Comparison of ENCODE assay signal across 26 cellular contexts in the genomic region with DNA sequence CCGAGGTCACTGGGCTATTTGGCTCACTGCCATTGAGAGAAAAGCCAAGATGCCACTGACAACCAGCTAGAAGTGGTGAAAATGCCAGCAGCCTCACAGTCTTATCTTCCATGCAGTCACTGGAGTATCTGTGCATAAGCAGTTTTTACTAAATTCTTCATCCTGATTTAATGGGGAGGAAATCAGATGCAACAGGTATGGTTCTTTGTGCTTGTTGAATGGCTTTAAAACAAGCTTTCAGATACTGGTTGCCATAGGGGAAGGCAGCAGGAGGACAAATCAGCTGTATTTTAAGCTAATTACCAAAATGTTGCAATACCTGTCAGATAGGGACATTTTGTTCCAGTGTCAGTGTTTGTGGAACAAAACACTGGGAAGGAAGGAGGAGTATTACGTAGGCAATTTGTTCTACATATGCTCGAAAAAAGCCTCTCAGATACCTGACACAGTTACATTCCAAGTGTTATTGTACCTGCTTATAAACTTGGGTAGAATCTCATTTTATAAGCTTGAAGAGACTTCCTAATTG. TPM values are rescaled to one million over a fixed set of nuclear protein-coding genes. Genes with fewer than 3 reads are reported as not detected.
DNase-seq lines count a peak whose midpoint lies in the region; ATAC-seq and TF ChIP-seq lines count a peak whose summit lies in the region.
"Had no signal": no experiment of that assay in that cellular context is flagged by ENCODE, and none has a peak within 500 bp of the region (broad histone marks: within the 10 kb centered on the region; RNA-seq: fewer than 3 reads in every experiment).

No MANE protein-coding gene starts in this region.

- no peak for DNase-seq in GM23338 (ENCODE audit: low spot score)
- peak in 3 of 61 donors; percentile 28 to 32 (median 29) for DNase-seq in caudate nucleus (lab: John Stamatoyannopoulos, UW)
- DNase-seq in left lung, result no peak
- no peak for DNase-seq in gastrocnemius medialis
- no peak for DNase-seq in activated CD4-positive, alpha-beta memory T cell treated with anti-CD3 and anti-CD28 coated beads, Interleukin-2, amount 10 ng/mL, durations not matched to agents 7 days and 5 days
- DNase-seq in NCI-H1417 treated with DMSO at 0.1 percent for 48 hours (lab: John Stamatoyannopoulos, UW), result no peak
- no peak for DNase-seq in NK-92 treated with Interleukin-12 subunit alpha and Interleukin-12 subunit beta, amount 100 ng/mL, for 24 hours (lab: John Stamatoyannopoulos, UW)
- no peak for DNase-seq in stimulated activated CD8-positive, alpha-beta memory T cell treated with anti-CD3 and anti-CD28 coated beads, Interleukin-4, amount 100 ng/mL, for 48 hours
- DNase-seq: activated CD4-positive, alpha-beta T cell treated with anti-CD3 and anti-CD28 coated beads for 4 hours; activated CD8-positive, alpha-beta memory T cell treated with anti-CD3 and anti-CD28 coated beads, Interleukin-2, amount 10 ng/mL, durations not matched to agents 7 days and 5 days; activated naive CD4-positive, alpha-beta T cell treated with anti-CD3 and anti-CD28 coated beads, Interleukin-2, amount 50 U/mL, for 16 hours; Caco-2; DND-41; endodermal cell; left colon; NCI-H1105; NCI-H2029 treated with DMSO at 0.1 percent for 48 hours; NCI-H510A treated with DMSO at 0.1 percent for 48 hours; nephron progenitor cell; stimulated activated naive CD4-positive, alpha-beta T cell; T-helper 2 cell; tibial artery had no signal

- H3K27ac ChIP-seq in GM23338 (ENCODE audit: low read depth), result no peak overlapping the region
- peak overlapping the region; percentile 41 for H3K27ac ChIP-seq in caudate nucleus (ENCODE audit: low read depth, low read length)
- peak overlapping the region in 1 of 2 donors; percentile 14 for H3K27ac ChIP-seq in left lung
- H3K27ac ChIP-seq in gastrocnemius medialis, result peak overlapping the region in 3 of 4 donors; percentile 21 to 49 (median 39)
- H3K27ac ChIP-seq: BLaER1, coronary artery, SK-N-MC, tibial artery had no signal

- H3K36me3 Mint-ChIP-seq in GM23338 (ENCODE audit: low read depth), result peaks cover 13% of the 10 kb centered on the region; the same call in 2 of the 3 replicates
- no peaks in the 10 kb centered on the region for H3K36me3 Mint-ChIP-seq in activated CD4-positive, alpha-beta memory T cell treated with anti-CD3 and anti-CD28 coated beads, Interleukin-2, amount 10 ng/mL, durations not matched to agents 7 days and 5 days (ENCODE audit: low read depth)
- H3K36me3 Mint-ChIP-seq: activated CD8-positive, alpha-beta memory T cell treated with anti-CD3 and anti-CD28 coated beads, Interleukin-2, amount 10 ng/mL, durations not matched to agents 7 days and 5 days had no signal

- no peak for TF ChIP-seq POLR2A in gastrocnemius medialis (IDR thresholded peaks at IDR 0.05)

- peaks cover 7% of the 10 kb centered on the region; the same call in 1 of the 2 replicates for H3K9me2 ChIP-seq in GM23338 (ENCODE audit: insufficient read depth)

- H3K9me3 Mint-ChIP-seq in GM23338, result peaks cover 12% of the 10 kb centered on the region
- no peaks in the 10 kb centered on the region for H3K9me3 Mint-ChIP-seq in activated CD4-positive, alpha-beta memory T cell treated with anti-CD3 and anti-CD28 coated beads, Interleukin-2, amount 10 ng/mL, durations not matched to agents 7 days and 5 days
- H3K9me3 Mint-ChIP-seq: endodermal cell, nephron progenitor cell had no signal

- TF ChIP-seq CTCF in GM23338 (conservative IDR thresholded peaks at IDR 0.05; ENCODE audit: low read depth in 2 of 2), result no peak
- TF ChIP-seq CTCF in left lung (IDR thresholded peaks at IDR 0.05), result no peak
- no peak for TF ChIP-seq CTCF in gastrocnemius medialis (IDR thresholded peaks at IDR 0.05 in 4 of 5, conservative IDR thresholded peaks at IDR 0.05 in 1 of 5)

- H3K4me3 Mint-ChIP-seq in GM23338, result no peak overlapping the region
- no peak overlapping the region for H3K4me3 Mint-ChIP-seq in activated CD4-positive, alpha-beta memory T cell treated with anti-CD3 and anti-CD28 coated beads, Interleukin-2, amount 10 ng/mL, durations not matched to agents 7 days and 5 days
- H3K4me3 Mint-ChIP-seq: activated CD8-positive, alpha-beta memory T cell treated with anti-CD3 and anti-CD28 coated beads, Interleukin-2, amount 10 ng/mL, durations not matched to agents 7 days and 5 days; endodermal cell; nephron progenitor cell had no signal

- H3K4me1 Mint-ChIP-seq in GM23338, result 0 out of 3 replicates have a peak, but pooled peaks cover 3% of the 10 kb centered on the region
- H3K4me1 Mint-ChIP-seq in activated CD4-positive, alpha-beta memory T cell treated with anti-CD3 and anti-CD28 coated beads, Interleukin-2, amount 10 ng/mL, durations not matched to agents 7 days and 5 days, result no peaks in the 10 kb centered on the region
- H3K4me1 Mint-ChIP-seq: activated CD8-positive, alpha-beta memory T cell treated with anti-CD3 and anti-CD28 coated beads, Interleukin-2, amount 10 ng/mL, durations not matched to agents 7 days and 5 days; nephron progenitor cell had no signal

- POLR2A ChIA-PET in activated CD4-positive, alpha-beta memory T cell treated with anti-CD3 and anti-CD28 coated beads, Interleukin-2, amount 10 ng/mL, durations not matched to agents 7 days and 5 days (lab: Charles Lee), result no interaction called here

- peak overlapping the region; percentile 23; the same call in 1 of the 2 replicates for H2AFZ ChIP-seq in GM23338

- peaks cover 3% of the 10 kb centered on the region for H3K27me3 Mint-ChIP-seq in GM23338 (ENCODE audit: insufficient read depth, low read depth, poor library complexity)
- no peaks in the 10 kb centered on the region for H3K27me3 Mint-ChIP-seq in activated CD4-positive, alpha-beta memory T cell treated with anti-CD3 and anti-CD28 coated beads, Interleukin-2, amount 10 ng/mL, durations not matched to agents 7 days and 5 days

- no peaks in the 10 kb centered on the region for H3K79me2 ChIP-seq in GM23338 (replicated peaks; ENCODE audit: insufficient read depth)

- in situ Hi-C loops in gastrocnemius medialis (cut with MboI; ENCODE audit: low sequenced_read_pairs in 4 of 4), result no loop called here

- H3K4me2 ChIP-seq in GM23338, result no peak overlapping the region
- H3K4me2 ChIP-seq: BLaER1, smooth muscle cell had no signal

- no peaks in the 10 kb centered on the region for H3F3A ChIP-seq in GM23338 (replicated peaks; ENCODE audit: low read depth)

- no peaks in the 10 kb centered on the region; the same call in 1 of the 2 replicates for H3K36me3 ChIP-seq in GM23338 (ENCODE audit: insufficient read depth)
- no peaks in the 10 kb centered on the region for H3K36me3 ChIP-seq in left lung
- no peaks in the 10 kb centered on the region for H3K36me3 ChIP-seq in gastrocnemius medialis
- H3K36me3 ChIP-seq: BLaER1, tibial artery had no signal

- H3K4me3 ChIP-seq in GM23338, result no peak overlapping the region
- H3K4me3 ChIP-seq in left lung, result no peak overlapping the region
- H3K4me3 ChIP-seq in gastrocnemius medialis, result no peak overlapping the region
- H3K4me3 ChIP-seq: BLaER1, coronary artery, SK-N-MC, smooth muscle cell, tibial artery had no signal

- ATAC-seq in GM23338 (no peak), left lung (peak; percentile 51), gastrocnemius medialis (peak; percentile 89 to 90)
- ATAC-seq: activated CD8-positive, alpha-beta memory T cell treated with anti-CD3 and anti-CD28 coated beads, Interleukin-2, amount 10 ng/mL, durations not matched to agents 7 days and 5 days; left colon had no signal

- H3K9me3 ChIP-seq in left lung (no peaks in the 10 kb centered on the region), gastrocnemius medialis (no peaks in the 10 kb centered on the region)
- H3K9me3 ChIP-seq: Caco-2, tibial artery had no signal

- no peak overlapping the region for H3K27ac Mint-ChIP-seq in GM23338
- H3K27ac Mint-ChIP-seq in activated CD4-positive, alpha-beta memory T cell treated with anti-CD3 and anti-CD28 coated beads, Interleukin-2, amount 10 ng/mL, durations not matched to agents 7 days and 5 days, result no peak overlapping the region
- H3K27ac Mint-ChIP-seq: activated CD8-positive, alpha-beta memory T cell treated with anti-CD3 and anti-CD28 coated beads, Interleukin-2, amount 10 ng/mL, durations not matched to agents 7 days and 5 days; endodermal cell; nephron progenitor cell had no signal

- 0 out of 2 replicates have a peak, but pooled peaks cover 5% of the 10 kb centered on the region for H3K4me1 ChIP-seq in GM23338 (ENCODE audit: insufficient read depth)
- H3K4me1 ChIP-seq in left lung, result no peaks in the 10 kb centered on the region
- H3K4me1 ChIP-seq in gastrocnemius medialis, result peaks cover 20 to 21% of the 10 kb centered on the region in 2 donors

- intact Hi-C loops in left lung (cut with DNase I), result no loop called here
- intact Hi-C loops in gastrocnemius medialis (cut with DNase I; ENCODE audit: low total_unique reads), result no loop called here

- no peaks in the 10 kb centered on the region for H4K20me1 ChIP-seq in GM23338 (replicated peaks; ENCODE audit: insufficient read depth)
- H4K20me1 ChIP-seq: BLaER1 had no signal

- H3K27me3 ChIP-seq in GM23338 (ENCODE audit: insufficient read depth) (no peaks in the 10 kb centered on the region), left lung (no peaks in the 10 kb centered on the region), gastrocnemius medialis (no peaks in the 10 kb centered on the region)
- H3K27me3 ChIP-seq: BLaER1, tibial artery had no signal

- CTCF ChIA-PET in activated CD4-positive, alpha-beta memory T cell treated with anti-CD3 and anti-CD28 coated beads, Interleukin-2, amount 10 ng/mL, durations not matched to agents 7 days and 5 days (lab: Charles Lee), result no interaction called here

TF ChIP-seq in GM23338, 12 proteins besides CTCF, POLR2A, EP300 and RAD21 (continues in another document):
- no peak for TF ChIP-seq EZH2 (IDR thresholded peaks at IDR 0.05; ENCODE audit: low read depth, unreplicated experiment)

RNA-seq across cellular contexts. Expression of gene ARHGAP5, which starts 54.1 kb away (rescaled TPM):
- total RNA-seq in GM23338 (2014; rRNA removed; shearing (Covaris generic)), result 68.7 and 72.6 TPM in 2 replicates
- 22.1 and 22.3 TPM in 2 replicates for polyA plus RNA-seq in GM23338 (2016; fragmentation: Nextera tagmentation; extraction: Ambion mirVana)
- total RNA-seq in left lung, result 10 to 100 TPM; 82.4 to 88.5 TPM
- 10 to 100 TPM; 56.5 to 76.9 (median 66.9) TPM for total RNA-seq in gastrocnemius medialis
- total RNA-seq in activated CD4-positive, alpha-beta memory T cell treated with anti-CD3 and anti-CD28 coated beads, Interleukin-2, amount 10 ng/mL, durations not matched to agents 7 days and 5 days, result 10 to 100 TPM; 35.5 to 42.7 TPM
